Comparison of ENCODE assay signal across 26 cellular contexts in genomic region chr16:7218936-7219335, GRCh38.
"Had no signal": no experiment of that assay in that cellular context is flagged by ENCODE, and none has a peak within 500 bp of the region (broad histone marks: within the 10 kb centered on the region; RNA-seq: fewer than 3 reads in every experiment).

No MANE protein-coding gene starts in this region.

- DNase-seq: activated CD4-positive, alpha-beta T cell treated with anti-CD3 and anti-CD28 coated beads, Interleukin-2, amount 50 U/mL, for 1 hour; activated CD4-positive, CD25-positive, alpha-beta regulatory T cell treated with anti-CD3 and anti-CD28 coated beads, Interleukin-2, amount 50 U/mL, for 72 hours; activated CD8-positive, alpha-beta memory T cell treated with anti-CD3 and anti-CD28 coated beads, Interleukin-2, amount 50 U/mL, for 4 hours; activated CD8-positive, alpha-beta T cell treated with anti-CD3 and anti-CD28 coated beads, Interleukin-2, amount 10 ng/mL, durations not matched to agents 7 days and 5 days; activated T-cell treated with anti-CD3 and anti-CD28 coated beads, Interleukin-2, amount 50 U/mL, for 24 hours; aorta; brain microvascular endothelial cell; dermis blood vessel endothelial cell; effector memory CD8-positive, alpha-beta T cell; foreskin melanocyte; glutamatergic neuron; hippocampal formation; left ventricle myocardium inferior; midbrain; natural killer cell; posterior cingulate gyrus; spleen; stimulated activated CD4-positive, alpha-beta T cell treated with anti-CD3 and anti-CD28 coated beads, Interleukin-4, amount 100 ng/mL, for 1 hour; stimulated activated naive CD4-positive, alpha-beta T cell; T-cell; testis; upper lobe of left lung; WERI-Rb-1 had no signal

- ATAC-seq: activated CD8-positive, alpha-beta T cell treated with anti-CD3 and anti-CD28 coated beads, Interleukin-2, amount 10 ng/mL, durations not matched to agents 7 days and 5 days; activated naive CD4-positive, alpha-beta T cell treated with anti-CD3 and anti-CD28 coated beads, Interleukin-2, amount 50 U/mL, for 72 hours; activated T-helper 17 cell treated with anti-CD3 and anti-CD28 coated beads, Interleukin-2, amount 50 U/mL, for 72 hours; effector memory CD8-positive, alpha-beta T cell; esophagus mucosa; natural killer cell; T-cell had no signal

- H3K36me3 ChIP-seq: brain microvascular endothelial cell, left ventricle myocardium inferior, spleen, upper lobe of left lung, WERI-Rb-1 had no signal

- H3K9me3 ChIP-seq: left ventricle myocardium inferior, testis, upper lobe of left lung had no signal

- H3K4me1 ChIP-seq: left ventricle myocardium inferior, spleen, testis, upper lobe of left lung had no signal

- H3K27me3 ChIP-seq: brain microvascular endothelial cell, spleen, testis, upper lobe of left lung had no signal

- H3K27ac ChIP-seq: brain microvascular endothelial cell, left ventricle myocardium inferior, spleen, testis, upper lobe of left lung, WERI-Rb-1 had no signal

- H3K4me3 ChIP-seq: left ventricle myocardium inferior, spleen, testis, upper lobe of left lung had no signal
